In the genomic region with DNA sequence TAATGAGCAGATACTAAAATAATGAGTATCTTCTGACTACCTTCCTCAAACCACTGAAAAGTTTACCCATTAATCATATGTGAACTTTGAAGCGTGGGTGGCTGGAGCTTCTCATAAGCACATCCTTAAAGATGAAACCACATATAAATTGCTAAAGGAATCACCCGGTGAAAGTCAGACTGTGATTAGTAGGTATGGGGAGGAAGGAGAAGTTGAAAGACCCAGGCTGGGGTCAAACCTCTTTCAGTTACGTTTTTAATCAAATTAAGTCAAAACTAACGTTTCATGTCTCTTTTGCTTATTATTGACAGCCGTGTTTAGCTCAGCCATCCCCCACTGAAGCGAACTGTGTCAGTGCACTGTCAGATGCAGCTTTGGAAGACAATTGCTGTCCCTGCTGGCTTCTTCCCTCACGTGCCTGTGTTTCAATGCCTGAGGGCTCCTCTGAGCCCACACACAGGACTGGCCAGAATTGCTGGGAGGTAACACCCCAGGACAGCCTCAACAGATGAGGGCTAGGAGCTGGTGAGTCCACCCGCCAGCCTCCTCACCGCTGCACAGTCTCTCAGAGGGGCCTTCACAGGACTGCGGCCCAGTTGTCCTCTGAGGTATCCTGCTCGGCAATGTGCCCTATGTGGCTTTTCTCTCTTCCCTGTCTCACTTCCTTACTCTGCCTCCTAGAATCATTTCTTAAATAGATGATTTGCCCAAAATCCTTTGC, we compare ENCODE assay signal across 9 cellular contexts. TPM values are rescaled to one million over a fixed set of nuclear protein-coding genes. Genes with fewer than 3 reads are reported as not detected.
A peak's percentile ranks its signal among the peaks of the same experiment; 100 is the strongest.
DNase-seq lines count a peak whose midpoint lies in the region; ATAC-seq and TF ChIP-seq lines count a peak whose summit lies in the region.
"Had no signal": no experiment of that assay in that cellular context is flagged by ENCODE, and none has a peak within 500 bp of the region (broad histone marks: within the 10 kb centered on the region; RNA-seq: fewer than 3 reads in every experiment).

No MANE protein-coding gene starts in this region.

- H3K9me3 ChIP-seq in heart right ventricle, result no peaks in the 10 kb centered on the region
- H3K9me3 ChIP-seq in mammary epithelial cell (replicated peaks; ENCODE audit: insufficient read depth, low read length), result no peaks in the 10 kb centered on the region
- H3K9me3 ChIP-seq: body of pancreas had no signal

- BruUV-seq in mammary epithelial cell (replicated peaks; lab: Mats Ljungman, UMichigan), result no TSS peak

- intact Hi-C loops in heart right ventricle (cut with DNase I), result no loop called here
- intact Hi-C loops in Right ventricle myocardium inferior (cut with DNase I), result no loop called here
- intact Hi-C loops in mammary epithelial cell (cut with micrococcal nuclease), result no loop called here

- in situ Hi-C loops in mammary epithelial cell (cut with MboI; ENCODE audit: low sequenced_read_pairs in 2 of 2), result no loop called here

- H3K27me3 ChIP-seq in heart right ventricle (no peaks in the 10 kb centered on the region), mammary epithelial cell (ENCODE audit: insufficient read depth, low read length) (no peaks in the 10 kb centered on the region)
- H3K27me3 ChIP-seq: body of pancreas had no signal

- H3K27ac ChIP-seq in heart right ventricle (peak overlapping the region in 2 of 10 donors; percentile 41 to 71), mammary epithelial cell (ENCODE audit: insufficient read depth, low read depth, low read length) (peak overlapping the region; percentile 52)

- TF ChIP-seq CTCF in heart right ventricle (IDR thresholded peaks at IDR 0.05) (no peak), mammary epithelial cell (conservative IDR thresholded peaks at IDR 0.05 in 1 of 2, IDR thresholded peaks at IDR 0.05 in 1 of 2; ENCODE audit: extremely low read depth in 1 of 2, insufficient read depth in 1 of 2, low read depth in 1 of 2, low read length in 2 of 2) (no peak)

- ATAC-seq in heart right ventricle, result peak in 6 of 8 donors; percentile 15 to 48 (median 36)
- no peak for ATAC-seq in Right ventricle myocardium inferior
- ATAC-seq in HG02970 (IDR thresholded peaks at IDR 0.05; ENCODE audit: low FRiP score, unreplicated experiment), result peak; percentile 75

- peaks cover 0 to 34% (median 0%) of the 10 kb centered on the region in 9 donors for H3K4me1 ChIP-seq in heart right ventricle
- H3K4me1 ChIP-seq in mammary epithelial cell (ENCODE audit: insufficient read depth, low read length), result peaks cover 29% of the 10 kb centered on the region

- H4K20me1 ChIP-seq in mammary epithelial cell (ENCODE audit: insufficient read depth, low read length), result no peaks in the 10 kb centered on the region

- peak overlapping the region; percentile 59 for H3K4me2 ChIP-seq in mammary epithelial cell (ENCODE audit: insufficient read depth, low read depth, low read length)

- H3K4me3 ChIP-seq in heart right ventricle (no peak overlapping the region), mammary epithelial cell (replicated peaks in 1 of 3; ENCODE audit: insufficient read depth in 1 of 3, low read depth in 2 of 3, low read length in 3 of 3) (no peak overlapping the region)
- H3K4me3 ChIP-seq: body of pancreas had no signal

- H3K79me2 ChIP-seq in mammary epithelial cell (ENCODE audit: insufficient read depth, low read length), result no peaks in the 10 kb centered on the region

- WGBS in heart right ventricle, 2 donors, result 63 to 68% methylated on average over 11 of the region's 11 CpGs
- 44% methylated on average over 11 of the region's 11 CpGs for WGBS in mammary epithelial cell (ENCODE audit: low coverage, missing lambda C conversion rate)

- H3K9ac ChIP-seq in mammary epithelial cell (ENCODE audit: insufficient read depth, low read length), result peak overlapping the region; percentile 26

- H2AFZ ChIP-seq in mammary epithelial cell (ENCODE audit: low read depth, low read length), result peak overlapping the region; percentile 65

- DNase-seq in heart right ventricle (no peak), Right ventricle myocardium inferior (ENCODE audit: missing footprints) (no peak), RPMI8226 (peak; percentile 43), mammary epithelial cell (peak; percentile 83), midbrain (lab: John Stamatoyannopoulos, UW) (no peak), NCI-H226 (no peak)
- DNase-seq in stimulated activated CD4-positive, alpha-beta T cell treated with anti-CD3 and anti-CD28 coated beads, Interleukin-15, amount 100 ng/mL, for 24 hours, result peak; percentile 78

- dilution Hi-C loops in mammary epithelial cell (cut with HindIII; ENCODE audit: low sequenced_read_pairs), result no loop called here

- no peaks in the 10 kb centered on the region for H3K36me3 ChIP-seq in heart right ventricle
- H3K36me3 ChIP-seq in mammary epithelial cell (ENCODE audit: insufficient read depth, low read length), result no peaks in the 10 kb centered on the region

- CTCF ChIA-PET in mammary epithelial cell (lab: Charles Lee; ENCODE audit: low non-redundant PET), result no interaction called here

RNA-seq across cellular contexts. Expression of a gene that starts 29.3 kb away (rescaled TPM):
- 10 to 100 TPM in 4 of 10 donors, 1 to 10 TPM in 6; 6.7 to 22.4 (median 9.4) TPM for total RNA-seq in heart right ventricle
- polyA plus RNA-seq in heart right ventricle, result 10 to 100 TPM in 1 of 2 donors, 1 to 10 TPM in 1; 9.9 to 11.4 TPM
- 11.7 TPM for total RNA-seq in Right ventricle myocardium inferior
- 10 to 100 TPM; 15.4 to 21.0 TPM for total RNA-seq in mammary epithelial cell
- 20.1 TPM for polyA plus RNA-seq in mammary epithelial cell
- 10.6 TPM for polyA minus RNA-seq in mammary epithelial cell

Comparison
In these comparisons a context has a peak if more than half of its experiments do, and no peak if none do; other contexts are left out.
1. DNase-seq: peak in RPMI8226 (single experiment), mammary epithelial cell (single experiment) and stimulated activated CD4-positive, alpha-beta T cell treated with anti-CD3 and anti-CD28 coated beads, Interleukin-15, amount 100 ng/mL, for 24 hours (single experiment); none in heart right ventricle (0 of 2), Right ventricle myocardium inferior (single experiment), midbrain (single experiment) and NCI-H226 (single experiment).